In the genomic region with DNA sequence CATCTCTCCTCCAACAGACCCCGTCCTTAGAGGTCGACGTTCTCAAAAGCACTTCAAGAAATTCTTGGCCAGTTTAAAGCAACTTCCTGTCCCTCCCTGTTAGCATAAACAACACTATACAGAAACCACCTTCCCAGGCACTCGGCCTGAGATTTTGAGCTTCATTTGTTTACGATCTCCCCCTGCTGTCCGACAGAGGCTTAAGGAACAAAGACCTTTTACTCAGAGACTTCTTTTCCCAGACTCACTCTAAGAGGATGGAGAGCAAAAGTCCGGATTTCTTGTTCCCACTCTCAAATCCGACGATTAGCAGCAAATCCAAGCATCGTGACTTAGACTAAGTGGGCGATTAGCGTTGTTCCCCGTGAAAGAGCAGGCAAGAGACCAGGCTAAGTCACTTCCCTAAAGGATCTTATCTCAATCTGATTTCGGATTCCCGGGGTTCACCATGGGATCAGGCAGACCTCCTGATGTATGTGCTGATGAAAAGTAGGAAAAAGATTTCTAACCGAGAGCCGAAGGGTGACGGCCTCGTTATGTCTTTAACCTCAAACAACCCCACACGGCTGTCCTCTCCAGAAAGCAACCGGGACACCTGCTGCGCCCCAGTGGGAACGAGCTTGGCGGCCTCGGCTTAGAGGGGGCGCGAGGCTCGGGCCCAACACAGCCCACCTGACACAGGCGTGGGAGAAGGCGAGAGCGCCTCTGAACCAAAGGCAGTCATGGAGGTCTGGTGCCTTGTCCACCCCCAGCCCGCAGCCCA, we compare ENCODE assay signal across 8 cellular contexts. TPM values are rescaled to one million over a fixed set of nuclear protein-coding genes. Genes with fewer than 3 reads are reported as not detected.
A peak's percentile ranks its signal among the peaks of the same experiment; 100 is the strongest.
DNase-seq lines count a peak whose midpoint lies in the region; TF ChIP-seq lines count a peak whose summit lies in the region.

No MANE protein-coding gene starts in this region.

- H3K27ac Mint-ChIP-seq in activated naive CD8-positive, alpha-beta T cell treated with anti-CD3 and anti-CD28 coated beads for 36 hours = peak overlapping the region; percentile 75
- peak overlapping the region; percentile 95 for H3K27ac Mint-ChIP-seq in osteocyte (ENCODE audit: unreplicated experiment)

- H3K4me1 Mint-ChIP-seq in activated naive CD8-positive, alpha-beta T cell treated with anti-CD3 and anti-CD28 coated beads for 36 hours = peaks cover 24% of the 10 kb centered on the region
- peaks cover 30% of the 10 kb centered on the region for H3K4me1 Mint-ChIP-seq in osteocyte (ENCODE audit: unreplicated experiment)

- H3K36me3 Mint-ChIP-seq in activated naive CD8-positive, alpha-beta T cell treated with anti-CD3 and anti-CD28 coated beads for 36 hours = no peaks in the 10 kb centered on the region
- H3K36me3 Mint-ChIP-seq in osteocyte (ENCODE audit: unreplicated experiment) = peaks cover 12% of the 10 kb centered on the region

- H3K27me3 Mint-ChIP-seq in activated naive CD8-positive, alpha-beta T cell treated with anti-CD3 and anti-CD28 coated beads for 36 hours = no peaks in the 10 kb centered on the region
- no peaks in the 10 kb centered on the region for H3K27me3 Mint-ChIP-seq in osteocyte (ENCODE audit: unreplicated experiment)

- peak; percentile 65 for DNase-seq in activated gamma-delta T cell treated with Interleukin-2 at 50 U/mL for 16 hours
- no peak for DNase-seq in activated gamma-delta T cell (lab: John Stamatoyannopoulos, UW)
- DNase-seq in HS-5 (ENCODE audit: low read depth) = peak; percentile 60
- peak; percentile 34 to 51 for DNase-seq in SHP77 (lab: John Stamatoyannopoulos, UW)
- DNase-seq in activated naive CD8-positive, alpha-beta T cell treated with anti-CD3 and anti-CD28 coated beads for 36 hours = peak; percentile 35
- DNase-seq in glomerular visceral epithelial cell (ENCODE audit: extremely low spot score) = peak; percentile 80
- no peak for DNase-seq in osteocyte (ENCODE audit: extremely low spot score, unreplicated experiment)
- no peak for DNase-seq in COR-L47 (lab: John Stamatoyannopoulos, UW)

- peak overlapping the region; percentile 88 for H3K4me3 Mint-ChIP-seq in activated naive CD8-positive, alpha-beta T cell treated with anti-CD3 and anti-CD28 coated beads for 36 hours
- peak overlapping the region; percentile 87 for H3K4me3 Mint-ChIP-seq in osteocyte (ENCODE audit: unreplicated experiment)

- H3K9me3 Mint-ChIP-seq in activated naive CD8-positive, alpha-beta T cell treated with anti-CD3 and anti-CD28 coated beads for 36 hours = no peaks in the 10 kb centered on the region
- H3K9me3 Mint-ChIP-seq in osteocyte (ENCODE audit: unreplicated experiment) = no peaks in the 10 kb centered on the region

- TF ChIP-seq CTCF in osteocyte (IDR thresholded peaks at IDR 0.05) = peak; percentile 73

RNA-seq across cellular contexts. Expression of a gene that starts 0.6 kb away (rescaled TPM):
- total RNA-seq in activated naive CD8-positive, alpha-beta T cell treated with anti-CD3 and anti-CD28 coated beads for 36 hours = 10 to 100 TPM; 18.1 to 18.2 TPM
- 44.5 and 49.4 TPM in 2 replicates for total RNA-seq in osteocyte

RNA-seq across cellular contexts. Expression of a gene that starts 23.3 kb away (rescaled TPM):
- 10 to 100 TPM; 10.5 to 11.7 TPM for total RNA-seq in activated naive CD8-positive, alpha-beta T cell treated with anti-CD3 and anti-CD28 coated beads for 36 hours
- total RNA-seq in osteocyte = 183 and 184 TPM in 2 replicates

RNA-seq across cellular contexts. Expression of a gene that starts 46.8 kb away (rescaled TPM):
- total RNA-seq in activated naive CD8-positive, alpha-beta T cell treated with anti-CD3 and anti-CD28 coated beads for 36 hours = 10 to 100 TPM; 54.9 to 58.4 TPM
- 65.0 and 71.0 TPM in 2 replicates for total RNA-seq in osteocyte

RNA-seq across cellular contexts. Expression of a gene that starts 59.8 kb away (rescaled TPM):
- total RNA-seq in activated naive CD8-positive, alpha-beta T cell treated with anti-CD3 and anti-CD28 coated beads for 36 hours = 10 to 100 TPM; 13.5 to 14.0 TPM
- total RNA-seq in osteocyte = 55.8 and 57.1 TPM in 2 replicates

Comparison
In these comparisons a context has a peak if more than half of its experiments do, and no peak if none do; other contexts are left out.
1. DNase-seq: peak in activated gamma-delta T cell treated with Interleukin-2 at 50 U/mL for 16 hours (single experiment), HS-5 (single experiment), SHP77 (2 of 2), activated naive CD8-positive, alpha-beta T cell treated with anti-CD3 and anti-CD28 coated beads for 36 hours (single experiment) and glomerular visceral epithelial cell (single experiment); none in activated gamma-delta T cell (single experiment), osteocyte (single experiment) and COR-L47 (single experiment).
2. RNA of a gene that starts 23.3 kb away (total RNA-seq): 183 to 184 TPM in osteocyte; 10.5 to 11.7 TPM in activated naive CD8-positive, alpha-beta T cell treated with anti-CD3 and anti-CD28 coated beads for 36 hours; every median in the first group is over 10 times any median in the second.